7 cellular contexts compared by ENCODE assay signal in the genomic region with DNA sequence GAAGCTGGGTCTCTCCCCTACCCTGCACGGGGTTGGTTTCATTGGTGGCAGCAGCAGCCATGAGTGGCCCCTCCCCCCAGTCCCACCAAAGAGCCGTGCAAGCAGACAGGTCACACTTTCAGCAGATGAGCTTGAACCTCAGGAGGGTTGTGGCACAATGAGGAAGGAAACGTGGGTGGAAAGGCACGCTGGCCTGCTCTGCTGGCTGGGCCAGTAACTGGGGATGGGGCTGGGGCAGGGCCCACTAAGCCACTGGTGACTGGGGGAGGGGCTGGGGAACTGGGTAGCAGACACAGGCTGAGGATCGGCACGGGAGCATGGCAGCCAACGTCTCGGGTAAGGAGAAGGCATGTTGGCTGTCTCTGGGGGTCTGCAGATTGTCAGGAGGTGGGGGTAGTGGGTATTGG. TPM values are rescaled to one million over a fixed set of nuclear protein-coding genes. Genes with fewer than 3 reads are reported as not detected.
DNase-seq lines count a peak whose midpoint lies in the region; ATAC-seq and TF ChIP-seq lines count a peak whose summit lies in the region.

A gene with protein sequence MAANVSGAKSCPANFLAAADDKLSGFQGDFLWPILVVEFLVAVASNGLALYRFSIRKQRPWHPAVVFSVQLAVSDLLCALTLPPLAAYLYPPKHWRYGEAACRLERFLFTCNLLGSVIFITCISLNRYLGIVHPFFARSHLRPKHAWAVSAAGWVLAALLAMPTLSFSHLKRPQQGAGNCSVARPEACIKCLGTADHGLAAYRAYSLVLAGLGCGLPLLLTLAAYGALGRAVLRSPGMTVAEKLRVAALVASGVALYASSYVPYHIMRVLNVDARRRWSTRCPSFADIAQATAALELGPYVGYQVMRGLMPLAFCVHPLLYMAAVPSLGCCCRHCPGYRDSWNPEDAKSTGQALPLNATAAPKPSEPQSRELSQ (plus strand): TSS at position 289 of the 407 bp plus-strand sequence. CDS start 29 bp downstream, at position 318.

- ATAC-seq in HG02970 (IDR thresholded peaks at IDR 0.05; ENCODE audit: low FRiP score, unreplicated experiment) = no peak

- H3K4me1 ChIP-seq in Peyer's patch = peaks cover 0 to 48% (median 18%) of the 10 kb centered on the region in 4 donors

- H3K9me3 Mint-ChIP-seq in dendritic cell treated with granulocyte-macrophage colony-stimulating factor and Interleukin-4, amounts not matched to agents 40 ng/mL and 50 ng/mL, for 4 days = no peaks in the 10 kb centered on the region

- peak within 1 kb of the TSS; percentile 98 for H3K27ac Mint-ChIP-seq in dendritic cell treated with granulocyte-macrophage colony-stimulating factor and Interleukin-4, amounts not matched to agents 40 ng/mL and 50 ng/mL, for 4 days

- peaks cover 90% of the 10 kb centered on the region for H3K4me1 Mint-ChIP-seq in dendritic cell treated with granulocyte-macrophage colony-stimulating factor and Interleukin-4, amounts not matched to agents 40 ng/mL and 50 ng/mL, for 4 days (ENCODE audit: low read depth)

- H3K36me3 Mint-ChIP-seq in dendritic cell treated with granulocyte-macrophage colony-stimulating factor and Interleukin-4, amounts not matched to agents 40 ng/mL and 50 ng/mL, for 4 days (ENCODE audit: low read depth) = peaks cover 100% of the 10 kb centered on the region

- H3K27me3 Mint-ChIP-seq in dendritic cell treated with granulocyte-macrophage colony-stimulating factor and Interleukin-4, amounts not matched to agents 40 ng/mL and 50 ng/mL, for 4 days = no peaks in the 10 kb centered on the region

- DNase-seq in Peyer's patch (peak; percentile 56 to 87 (median 80)), ACHN (no peak), RKO (ENCODE audit: low spot score) (no peak)
- peak; percentile 57 to 73 for DNase-seq in stimulated activated CD8-positive, alpha-beta memory T cell treated with anti-CD3 and anti-CD28 coated beads, Interleukin-15, amount 100 ng/mL, for 48 hours (ENCODE audit: low read depth in 2 of 2)

- H3K4me3 ChIP-seq in Peyer's patch = peak within 1 kb of the TSS in 3 of 4 donors; percentile 1 to 24 (median 19)

- H3K4me3 Mint-ChIP-seq in dendritic cell treated with granulocyte-macrophage colony-stimulating factor and Interleukin-4, amounts not matched to agents 40 ng/mL and 50 ng/mL, for 4 days = peak within 1 kb of the TSS; percentile 98

- TF ChIP-seq CTCF in Peyer's patch (IDR thresholded peaks at IDR 0.05) = no peak

- H3K36me3 ChIP-seq in Peyer's patch = peaks cover 0 to 66% (median 0%) of the 10 kb centered on the region in 3 donors

- H3K9me3 ChIP-seq in Peyer's patch = no peaks in the 10 kb centered on the region

- no peaks in the 10 kb centered on the region for H3K27me3 ChIP-seq in Peyer's patch

- intact Hi-C loops in dendritic cell treated with granulocyte-macrophage colony-stimulating factor and Interleukin-4, amounts not matched to agents 40 ng/mL and 50 ng/mL, for 4 days (cut with micrococcal nuclease) = no loop called here

- in situ Hi-C loops in ACHN (cut with HindIII; ENCODE audit: low pct_ligation_motif_present, low pct_unique_long_range_greater_than_20kb, low sequenced_read_pairs) = no loop called here

- TF ChIP-seq POLR2A in GM18526 (IDR thresholded peaks at IDR 0.05; ENCODE audit: extremely low read depth, insufficient read length) (peak; percentile 42), Peyer's patch (IDR thresholded peaks at IDR 0.05) (peak in 1 of 2 donors; percentile 11)

- H3K27ac ChIP-seq in Peyer's patch = peak within 1 kb of the TSS; percentile 35 to 80 (median 44)

RNA-seq across cellular contexts. Expression of the gene that starts here (rescaled TPM):
- total RNA-seq in Peyer's patch = 10 to 100 TPM in 2 of 4 donors, 1 to 10 TPM in 2; 7.0 to 21.5 (median 11.6) TPM

Comparison
In these comparisons a context has a peak if more than half of its experiments do, and no peak if none do; other contexts are left out.
1. DNase-seq: peak in Peyer's patch (3 of 3) and stimulated activated CD8-positive, alpha-beta memory T cell treated with anti-CD3 and anti-CD28 coated beads, Interleukin-15, amount 100 ng/mL, for 48 hours (2 of 2); none in ACHN (single experiment) and RKO (single experiment).